35 cellular contexts compared by ENCODE assay signal in genomic region chr10:50477287-50477686, GRCh38.
"Had no signal": no experiment of that assay in that cellular context is flagged by ENCODE, and none has a peak within 500 bp of the region (broad histone marks: within the 10 kb centered on the region; RNA-seq: fewer than 3 reads in every experiment).

No MANE protein-coding gene starts in this region.

- H3K36me3 ChIP-seq: MG63 had no signal

- H3K9me3 ChIP-seq: MG63 had no signal

- H3K27me3 ChIP-seq: MG63 had no signal

- DNase-seq: Karpas-422, Kasumi-1, MG63, MM.1S, MV-4-11, NCI-H1048, NCI-H1092, NCI-H1092 treated with DMSO at 0.1 percent for 48 hours, NCI-H1105, NCI-H1105 treated with DMSO at 0.1 percent for 48 hours, NCI-H1417, NCI-H1417 treated with DMSO at 0.1 percent for 48 hours, NCI-H1436, NCI-H1436 treated with DMSO at 0.1 percent for 48 hours, NCI-H146, NCI-H1694, NCI-H1694 treated with DMSO at 0.1 percent for 48 hours, NCI-H187, NCI-H187 treated with DMSO at 0.1 percent for 48 hours, NCI-H1930, NCI-H2029, NCI-H2029 treated with DMSO at 0.1 percent for 48 hours, NCI-H2081, NCI-H2081 treated with DMSO at 0.1 percent for 48 hours, NCI-H2107, NCI-H2171, NCI-H2171 treated with DMSO at 0.1 percent for 48 hours, NCI-H2227 treated with DMSO at 0.1 percent for 48 hours, NCI-H226, NCI-H345, NCI-H446, NCI-H446 treated with DMSO at 0.1 percent for 48 hours, NCI-H510A, NCI-H510A treated with DMSO at 0.1 percent for 48 hours, NCI-H524 had no signal

- H3K4me3 ChIP-seq: MG63 had no signal
